ENCODE assay signal across 18 cellular contexts in genomic region chr3:195239121-195239520, GRCh38. TPM values are rescaled to one million over a fixed set of nuclear protein-coding genes. Genes with fewer than 3 reads are reported as not detected.
A peak's percentile ranks its signal among the peaks of the same experiment; 100 is the strongest.
DNase-seq lines count a peak whose midpoint lies in the region; TF ChIP-seq lines count a peak whose summit lies in the region.
"Had no signal": no experiment of that assay in that cellular context is flagged by ENCODE, and none has a peak within 500 bp of the region (broad histone marks: within the 10 kb centered on the region; RNA-seq: fewer than 3 reads in every experiment).

No MANE protein-coding gene starts in this region.

- H3K4me1 ChIP-seq in esophagus (ENCODE audit: control insufficient read depth in 2 of 2, insufficient read depth in 2 of 2, low read length in 1 of 2) (peaks cover 5 to 17% of the 10 kb centered on the region in 2 donors), muscle layer of colon (ENCODE audit: insufficient read depth, low read length) (peaks cover 27% of the 10 kb centered on the region), transverse colon (peaks cover 8 to 18% (median 15%) of the 10 kb centered on the region in 4 donors)
- H3K4me1 ChIP-seq: pancreas had no signal

- H3K4me3 ChIP-seq in esophagus (ENCODE audit: low read depth in 1 of 2, low read length in 2 of 2) (no peak overlapping the region), muscle layer of colon (ENCODE audit: low read depth in 1 of 2, low read length in 2 of 2) (no peak overlapping the region), transverse colon (no peak overlapping the region)
- H3K4me3 ChIP-seq: pancreas, PC-9, thyroid gland had no signal

- 83 to 88% methylated on average over 3 of the region's 3 CpGs for WGBS in esophagus, 2 donors
- 79 to 90% methylated on average over 2 to 3 of the region's 3 CpGs for WGBS in transverse colon (ENCODE audit: low coverage in 1 of 2), 2 donors

- TF ChIP-seq EP300 in transverse colon (IDR thresholded peaks at IDR 0.05; ENCODE audit: low read depth) = no peak

- TF ChIP-seq POLR2A in transverse colon (IDR thresholded peaks at IDR 0.05) = no peak

- H3K27ac ChIP-seq in esophagus (ENCODE audit: low read depth in 2 of 2, low read length in 1 of 2) (peak overlapping the region; percentile 39 to 71), muscle layer of colon (ENCODE audit: low read depth, low read length) (peak overlapping the region; percentile 74), transverse colon (peak overlapping the region; percentile 65 to 88 (median 75)), substantia nigra (ENCODE audit: low read depth, low read length, poor library complexity, severe bottlenecking) (no peak overlapping the region)
- H3K27ac ChIP-seq: pancreas, PC-9 had no signal

- peak overlapping the region; percentile 4 for H3K9ac ChIP-seq in muscle layer of colon (ENCODE audit: low read length)

- intact Hi-C loops in transverse colon (cut with DNase I; ENCODE audit: low total_unique reads) = no loop called here

- in situ Hi-C loops in transverse colon (cut with MboI; ENCODE audit: low pct_ligation_motif_present in 1 of 4, low pct_unique_long_range_greater_than_20kb in 1 of 4, low sequenced_read_pairs in 3 of 4) = loop anchor here in 1 of 4 donors (25.0 kb wide), 1 partner anchor 227 kb away; no protein-coding TSS in a partner anchor

- no peaks in the 10 kb centered on the region for H3K27me3 ChIP-seq in esophagus (ENCODE audit: control insufficient read depth in 1 of 2, insufficient read depth in 2 of 2, low read length in 2 of 2)
- H3K27me3 ChIP-seq in muscle layer of colon (ENCODE audit: control insufficient read depth in 1 of 2, insufficient read depth in 2 of 2, low read length in 2 of 2) = no peaks in the 10 kb centered on the region
- H3K27me3 ChIP-seq in transverse colon = no peaks in the 10 kb centered on the region
- H3K27me3 ChIP-seq: pancreas, thyroid gland had no signal

- no peaks in the 10 kb centered on the region for H3K36me3 ChIP-seq in esophagus (ENCODE audit: control insufficient read depth in 2 of 2, insufficient read depth in 2 of 2, low read length in 1 of 2)
- H3K36me3 ChIP-seq in muscle layer of colon (ENCODE audit: insufficient read depth, low read length) = no peaks in the 10 kb centered on the region
- no peaks in the 10 kb centered on the region for H3K36me3 ChIP-seq in transverse colon
- H3K36me3 ChIP-seq: pancreas, thyroid gland had no signal

- TF ChIP-seq CTCF in transverse colon (IDR thresholded peaks at IDR 0.05) = no peak

- peak; percentile 50 for DNase-seq in activated effector memory CD4-positive, alpha-beta T cell treated with anti-CD3 and anti-CD28 coated beads, Interleukin-2, amount 50 U/mL, for 16 hours
- no peak for DNase-seq in activated effector memory CD4-positive, alpha-beta T cell treated with Interleukin-2 at 50 U/mL for 16 hours
- DNase-seq in transverse colon = no peak
- DNase-seq in substantia nigra (lab: John Stamatoyannopoulos, UW) = no peak
- DNase-seq in NCI-H1105 treated with DMSO at 0.1 percent for 48 hours (lab: John Stamatoyannopoulos, UW) = no peak
- DNase-seq in DMS153 treated with DMSO at 0.1 percent for 48 hours (lab: John Stamatoyannopoulos, UW; ENCODE audit: unreplicated experiment) = no peak
- DNase-seq: activated B cell treated with CpG ODN at 0.5 μM for 24 hours; caudate nucleus; effector memory CD8-positive, alpha-beta T cell; foreskin melanocyte; left cardiac atrium; NCI-H146; NCI-H774; PC-9 had no signal

- peaks cover 0 to 10% of the 10 kb centered on the region in 2 donors for H3K9me3 ChIP-seq in esophagus (ENCODE audit: control insufficient read depth in 2 of 2, insufficient read depth in 1 of 2, low read depth in 1 of 2, low read length in 1 of 2)
- no peaks in the 10 kb centered on the region for H3K9me3 ChIP-seq in muscle layer of colon (ENCODE audit: low read length)
- H3K9me3 ChIP-seq in transverse colon = no peaks in the 10 kb centered on the region
- H3K9me3 ChIP-seq: pancreas, thyroid gland had no signal

RNA-seq across cellular contexts. Expression of gene XXYLT1, which starts 31.8 kb away (rescaled TPM):
- 10 to 100 TPM; 10.2 to 10.4 TPM for polyA plus RNA-seq in esophagus
- total RNA-seq in transverse colon = 1 to 10 TPM; 3.0 to 10.0 (median 5.9) TPM
